In the genomic region with DNA sequence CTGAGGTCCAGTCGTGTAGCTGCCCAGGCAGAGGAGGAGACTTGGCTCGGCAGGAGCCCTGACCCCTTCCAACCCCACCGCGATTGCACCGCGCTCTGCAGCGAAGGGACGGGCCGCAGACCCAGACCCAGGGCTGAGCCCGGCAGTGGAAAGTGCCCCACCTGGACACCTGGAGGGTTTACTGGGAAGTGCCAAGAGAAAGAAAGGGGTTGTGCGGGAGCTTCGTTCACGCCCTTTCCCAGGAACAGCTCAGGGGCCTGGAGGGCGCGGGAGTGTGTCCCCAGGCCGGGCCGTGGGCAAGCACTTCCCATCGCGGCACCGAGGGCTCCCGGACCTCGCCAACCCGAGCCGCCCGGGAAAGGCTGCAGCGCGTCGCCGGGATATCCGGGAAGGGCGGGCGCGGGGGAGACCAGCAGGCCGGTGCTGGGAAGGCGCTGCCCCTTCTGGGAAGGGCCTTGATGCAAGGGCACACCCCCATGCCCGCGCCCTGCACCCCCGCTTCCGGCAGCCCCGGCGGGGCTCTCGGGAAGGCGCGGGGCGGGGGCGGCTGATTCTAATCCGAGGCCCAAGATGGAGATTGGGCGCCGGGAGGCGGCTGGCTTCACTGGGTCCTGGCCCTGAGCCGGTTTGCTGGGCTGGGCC, we compare ENCODE assay signal across 8 cellular contexts. TPM values are rescaled to one million over a fixed set of nuclear protein-coding genes. Genes with fewer than 3 reads are reported as not detected.
DNase-seq lines count a peak whose midpoint lies in the region; ATAC-seq and TF ChIP-seq lines count a peak whose summit lies in the region.

No MANE protein-coding gene starts in this region.

- no peak overlapping the region for H3K27ac Mint-ChIP-seq in type B pancreatic cell

- CTCF ChIA-PET in BJ (lab: Yijun Ruan, JAX) = interaction anchor here (0.7 to 2.4 kb wide), 6 partner anchors 10 to 52 kb away, joined by 3 to 16 read pairs (median 4); no protein-coding TSS in a partner anchor

- H3K4me3 ChIP-seq in BJ (ENCODE audit: low read depth, low read length) = peak overlapping the region; percentile 38

- no peak for DNase-seq in BJ (ENCODE audit: low read depth)
- DNase-seq in T-helper 1 cell = peak in 3 of 5 donors; percentile 23 to 64 (median 31)
- peak; percentile 76 for DNase-seq in astrocyte of the hippocampus (ENCODE audit: low read depth, low spot score)
- DNase-seq in left ventricle myocardium superior = peak; percentile 89
- DNase-seq in posterior vena cava (ENCODE audit: low spot score) = peak; percentile 95
- DNase-seq in type B pancreatic cell (ENCODE audit: extremely low spot score, unreplicated experiment) = no peak
- no peak for DNase-seq in SIG-M5 treated with dmso at 0.1 percent for 504 hours (lab: John Stamatoyannopoulos, UW; ENCODE audit: unreplicated experiment)

- H3K36me3 Mint-ChIP-seq in type B pancreatic cell = no peaks in the 10 kb centered on the region

- peaks cover 4% of the 10 kb centered on the region for H3K9me3 Mint-ChIP-seq in type B pancreatic cell

- no peaks in the 10 kb centered on the region for H3K27me3 ChIP-seq in BJ (ENCODE audit: control insufficient read depth, insufficient read depth, low read length)

- H3K27me3 Mint-ChIP-seq in type B pancreatic cell = peaks cover 12% of the 10 kb centered on the region

- peaks cover 12% of the 10 kb centered on the region for H3K4me1 Mint-ChIP-seq in type B pancreatic cell (ENCODE audit: unreplicated experiment)

- intact Hi-C loops in left ventricle myocardium superior (cut with micrococcal nuclease) (no loop called here), posterior vena cava (cut with DNase I) (no loop called here)

- ATAC-seq in left ventricle myocardium superior = peak; percentile 96
- ATAC-seq in HG03469 (IDR thresholded peaks at IDR 0.05; ENCODE audit: unreplicated experiment) = no peak

- H3K4me3 Mint-ChIP-seq in type B pancreatic cell = peak overlapping the region; percentile 67

- TF ChIP-seq CTCF in BJ (IDR thresholded peaks at IDR 0.05; ENCODE audit: insufficient read depth, low read depth, low read length) (no peak), type B pancreatic cell (conservative IDR thresholded peaks at IDR 0.05) (peak; percentile 21)

- H3K36me3 ChIP-seq in BJ (ENCODE audit: control insufficient read depth, insufficient read depth, low read length) = no peaks in the 10 kb centered on the region

- POLR2A ChIA-PET in BJ (lab: Charles Lee) = no interaction called here

RNA-seq across cellular contexts. Expression of a gene that starts 36.1 kb away (rescaled TPM):
- 31.0 and 83.3 TPM in 2 replicates for polyA plus RNA-seq in BJ (2011; rRNA removed)
- polyA minus RNA-seq in BJ (2011; rRNA and poly(A)+ RNA removed) = 5.4 and 7.2 TPM in 2 replicates
- total RNA-seq in left ventricle myocardium superior (367 TPM), posterior vena cava (10 to 100 TPM; 88.8 to 93.0 TPM), type B pancreatic cell (ENCODE audit: low replicate concordance) (54.6 and 63.4 TPM in 2 replicates)

Comparison
In these comparisons a context has a peak if more than half of its experiments do, and no peak if none do; other contexts are left out.
1. DNase-seq: peak in T-helper 1 cell (3 of 5), astrocyte of the hippocampus (single experiment), left ventricle myocardium superior (single experiment) and posterior vena cava (single experiment); none in BJ (single experiment), type B pancreatic cell (single experiment) and SIG-M5 treated with dmso at 0.1 percent for 504 hours (single experiment).